ENCODE assay signal across 1 cellular context in genomic region chr10:11034762-11035161, GRCh38.
TF ChIP-seq lines count a peak whose summit lies in the region.

No MANE protein-coding gene starts in this region.

TF ChIP-seq in WTC11, 78 proteins besides CTCF, POLR2A, EP300 and RAD21 (continued from another document):
- no peak for TF ChIP-seq ATF6 (CRISPR knock-in tag; IDR thresholded peaks at IDR 0.05)
- TF ChIP-seq ZNF281 (CRISPR knock-in tag; IDR thresholded peaks at IDR 0.05), result no peak
- TF ChIP-seq, protein P1, sequence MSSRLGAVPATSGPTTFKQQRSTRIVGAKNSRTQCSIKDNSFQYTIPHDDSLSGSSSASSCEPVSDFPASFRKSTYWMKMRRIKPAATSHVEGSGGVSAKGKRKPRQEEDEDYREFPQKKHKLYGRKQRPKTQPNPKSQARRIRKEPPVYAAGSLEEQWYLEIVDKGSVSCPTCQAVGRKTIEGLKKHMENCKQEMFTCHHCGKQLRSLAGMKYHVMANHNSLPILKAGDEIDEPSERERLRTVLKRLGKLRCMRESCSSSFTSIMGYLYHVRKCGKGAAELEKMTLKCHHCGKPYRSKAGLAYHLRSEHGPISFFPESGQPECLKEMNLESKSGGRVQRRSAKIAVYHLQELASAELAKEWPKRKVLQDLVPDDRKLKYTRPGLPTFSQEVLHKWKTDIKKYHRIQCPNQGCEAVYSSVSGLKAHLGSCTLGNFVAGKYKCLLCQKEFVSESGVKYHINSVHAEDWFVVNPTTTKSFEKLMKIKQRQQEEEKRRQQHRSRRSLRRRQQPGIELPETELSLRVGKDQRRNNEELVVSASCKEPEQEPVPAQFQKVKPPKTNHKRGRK (CRISPR knock-in tag; IDR thresholded peaks at IDR 0.05; ENCODE audit: borderline replicate concordance), result no peak
- TF ChIP-seq ZNF232 (CRISPR knock-in tag; IDR thresholded peaks at IDR 0.05), result no peak
- TF ChIP-seq NFYB (CRISPR knock-in tag; conservative IDR thresholded peaks at IDR 0.05; ENCODE audit: low read depth), result no peak
- TF ChIP-seq RORB (CRISPR knock-in tag; IDR thresholded peaks at IDR 0.05), result no peak
- no peak for TF ChIP-seq AFF4 (CRISPR knock-in tag; IDR thresholded peaks at IDR 0.05; ENCODE audit: borderline replicate concordance)
- TF ChIP-seq SOX15 (CRISPR knock-in tag; IDR thresholded peaks at IDR 0.05), result no peak
